Comparison of ENCODE assay signal across 9 cellular contexts in genomic region chr16:67163903-67164558, GRCh38. TPM values are rescaled to one million over a fixed set of nuclear protein-coding genes. Genes with fewer than 3 reads are reported as not detected.
DNase-seq lines count a peak whose midpoint lies in the region; ATAC-seq and TF ChIP-seq lines count a peak whose summit lies in the region.
"Had no signal": no experiment of that assay in that cellular context is flagged by ENCODE, and none has a peak within 500 bp of the region (broad histone marks: within the 10 kb centered on the region; RNA-seq: fewer than 3 reads in every experiment).

No MANE protein-coding gene starts in this region.

- 15 to 37% (median 29%) methylated on average over 5 to 39 of the region's 39 CpGs for WGBS in adrenal gland, 4 donors
- 1% methylated on average over 29 of the region's 39 CpGs for WGBS in suprapubic skin

- H3K4me1 ChIP-seq in adrenal gland (replicated peaks in 1 of 2) (peaks cover 36 to 52% of the 10 kb centered on the region in 2 donors), suprapubic skin (peaks cover 67% of the 10 kb centered on the region)

- H3K9me3 ChIP-seq in adrenal gland (replicated peaks in 1 of 3) (no peaks in the 10 kb centered on the region), suprapubic skin (no peaks in the 10 kb centered on the region)
- H3K9me3 ChIP-seq: mucosa of descending colon had no signal

- TF ChIP-seq CTCF in adrenal gland (IDR thresholded peaks at IDR 0.05) = no peak
- TF ChIP-seq CTCF in kidney epithelial cell (IDR thresholded peaks at IDR 0.05; ENCODE audit: insufficient read depth, low read length, poor library complexity, severe bottlenecking) = no peak
- TF ChIP-seq CTCF in suprapubic skin (IDR thresholded peaks at IDR 0.05) = no peak

- no peak for ATAC-seq in HG03025 (IDR thresholded peaks at IDR 0.05; ENCODE audit: low FRiP score, unreplicated experiment)

- H3K36me3 ChIP-seq in adrenal gland (replicated peaks in 1 of 2) (no peaks in the 10 kb centered on the region), kidney epithelial cell (ENCODE audit: control insufficient read depth, insufficient read depth, low read length) (peaks cover 1% of the 10 kb centered on the region), suprapubic skin (peaks cover 15% of the 10 kb centered on the region)

- DNase-seq in NCI-H748 (lab: John Stamatoyannopoulos, UW; ENCODE audit: unreplicated experiment) (peak; percentile 62), NCI-H748 treated with DMSO at 0.1 percent for 48 hours (lab: John Stamatoyannopoulos, UW) (no peak), adrenal gland (peak in 4 of 7 donors; percentile 33 to 52 (median 43)), kidney epithelial cell (ENCODE audit: low read depth) (no peak), suprapubic skin (ENCODE audit: low spot score in 2 of 2) (no peak), kidney glomerular epithelial cell (lab: John Stamatoyannopoulos, UW) (no peak), retina (no peak)

- peak overlapping the region in 3 of 5 donors; percentile 13 to 81 (median 72) for H3K27ac ChIP-seq in adrenal gland
- peak overlapping the region; percentile 46 for H3K27ac ChIP-seq in suprapubic skin

- TF ChIP-seq POLR2A in adrenal gland (IDR thresholded peaks at IDR 0.05) (peak in 1 of 2 donors; percentile 3), suprapubic skin (IDR thresholded peaks at IDR 0.05) (no peak)

- peak overlapping the region in 1 of 4 donors; percentile 49 for H3K4me3 ChIP-seq in adrenal gland
- peak overlapping the region; percentile 5 for H3K4me3 ChIP-seq in kidney epithelial cell (ENCODE audit: low read depth, low read length)
- H3K4me3 ChIP-seq in suprapubic skin = peak overlapping the region; percentile 44
- H3K4me3 ChIP-seq: mucosa of descending colon had no signal

- intact Hi-C loops in adrenal gland (cut with DNase I) = no loop called here

- H3K27me3 ChIP-seq in adrenal gland (no peaks in the 10 kb centered on the region), kidney epithelial cell (ENCODE audit: control insufficient read depth, insufficient read depth, low read length) (peaks cover 61% of the 10 kb centered on the region), suprapubic skin (no peaks in the 10 kb centered on the region)

- no peak for TF ChIP-seq EP300 in suprapubic skin (IDR thresholded peaks at IDR 0.05)

RNA-seq across cellular contexts. Expression of gene HSF4, which starts 0.5 kb away (rescaled TPM):
- 100 to 1,000 TPM in 2 of 8 donors, 10 to 100 TPM in 6; 11.1 to 163 (median 49.4) TPM for total RNA-seq in adrenal gland
- polyA plus RNA-seq in adrenal gland = 100 to 1,000 TPM in 2 of 3 donors, 1 to 10 TPM in 1; 5.9 to 700 (median 234) TPM
- 1.5 and 5.5 TPM in 2 replicates for total RNA-seq in kidney epithelial cell
- 100 to 1,000 TPM in 2 of 4 donors, 10 to 100 TPM in 2; 56.5 to 351 (median 102) TPM for total RNA-seq in suprapubic skin

RNA-seq across cellular contexts. Expression of gene FBXL8, which starts 4.3 kb away (rescaled TPM):
- total RNA-seq in adrenal gland = 10 to 100 TPM in 7 of 8 donors, 1 to 10 TPM in 1; 3.6 to 58.3 (median 38.8) TPM
- polyA plus RNA-seq in adrenal gland = 10 to 100 TPM in 2 of 3 donors, 1 to 10 TPM in 1; 1.4 to 63.0 (median 27.3) TPM
- total RNA-seq in kidney epithelial cell = 6.6 and 9.6 TPM in 2 replicates
- total RNA-seq in suprapubic skin = 100 to 1,000 TPM in 1 of 4 donors, 10 to 100 TPM in 3; 45.0 to 134 (median 58.8) TPM

RNA-seq across cellular contexts. Expression of gene TRADD, which starts 4.3 kb away (rescaled TPM):
- 10 to 100 TPM; 15.6 to 62.7 (median 34.2) TPM for total RNA-seq in adrenal gland
- polyA plus RNA-seq in adrenal gland = 10 to 100 TPM in 2 of 3 donors, 1 to 10 TPM in 1; 4.1 to 30.5 (median 19.6) TPM
- 30.0 and 36.3 TPM in 2 replicates for total RNA-seq in kidney epithelial cell
- total RNA-seq in suprapubic skin = 10 to 100 TPM; 25.9 to 34.4 (median 28.7) TPM

RNA-seq across cellular contexts. Expression of gene NOL3, which starts 6.3 kb away (rescaled TPM):
- total RNA-seq in adrenal gland (100 to 1,000 TPM in 5 of 8 donors, 10 to 100 TPM in 3; 43.1 to 162 (median 110) TPM), kidney epithelial cell (23.9 and 28.3 TPM in 2 replicates), suprapubic skin (100 to 1,000 TPM in 2 of 4 donors, 10 to 100 TPM in 2; 64.3 to 116 (median 90.5) TPM)
- polyA plus RNA-seq in adrenal gland = 100 to 1,000 TPM in 2 of 3 donors, 10 to 100 TPM in 1; 58.3 to 168 (median 150) TPM

RNA-seq across cellular contexts. Expression of gene B3GNT9, which starts 13.2 kb away (rescaled TPM):
- total RNA-seq in adrenal gland (10 to 100 TPM; 13.4 to 52.1 (median 29.2) TPM), kidney epithelial cell (1.5 and 2.4 TPM in 2 replicates), suprapubic skin (1 to 10 TPM; 7.5 to 9.7 (median 9.0) TPM)
- 10 to 100 TPM in 2 of 3 donors, 1 to 10 TPM in 1; 6.4 to 15.0 (median 11.9) TPM for polyA plus RNA-seq in adrenal gland

Comparison
In these comparisons a context has a peak if more than half of its experiments do, and no peak if none do; other contexts are left out.
1. DNase-seq: peak in NCI-H748 (single experiment) and adrenal gland (4 of 7); none in NCI-H748 treated with DMSO at 0.1 percent for 48 hours (single experiment), kidney epithelial cell (single experiment), suprapubic skin (0 of 2), kidney glomerular epithelial cell (single experiment) and retina (single experiment).